In the genomic region with DNA sequence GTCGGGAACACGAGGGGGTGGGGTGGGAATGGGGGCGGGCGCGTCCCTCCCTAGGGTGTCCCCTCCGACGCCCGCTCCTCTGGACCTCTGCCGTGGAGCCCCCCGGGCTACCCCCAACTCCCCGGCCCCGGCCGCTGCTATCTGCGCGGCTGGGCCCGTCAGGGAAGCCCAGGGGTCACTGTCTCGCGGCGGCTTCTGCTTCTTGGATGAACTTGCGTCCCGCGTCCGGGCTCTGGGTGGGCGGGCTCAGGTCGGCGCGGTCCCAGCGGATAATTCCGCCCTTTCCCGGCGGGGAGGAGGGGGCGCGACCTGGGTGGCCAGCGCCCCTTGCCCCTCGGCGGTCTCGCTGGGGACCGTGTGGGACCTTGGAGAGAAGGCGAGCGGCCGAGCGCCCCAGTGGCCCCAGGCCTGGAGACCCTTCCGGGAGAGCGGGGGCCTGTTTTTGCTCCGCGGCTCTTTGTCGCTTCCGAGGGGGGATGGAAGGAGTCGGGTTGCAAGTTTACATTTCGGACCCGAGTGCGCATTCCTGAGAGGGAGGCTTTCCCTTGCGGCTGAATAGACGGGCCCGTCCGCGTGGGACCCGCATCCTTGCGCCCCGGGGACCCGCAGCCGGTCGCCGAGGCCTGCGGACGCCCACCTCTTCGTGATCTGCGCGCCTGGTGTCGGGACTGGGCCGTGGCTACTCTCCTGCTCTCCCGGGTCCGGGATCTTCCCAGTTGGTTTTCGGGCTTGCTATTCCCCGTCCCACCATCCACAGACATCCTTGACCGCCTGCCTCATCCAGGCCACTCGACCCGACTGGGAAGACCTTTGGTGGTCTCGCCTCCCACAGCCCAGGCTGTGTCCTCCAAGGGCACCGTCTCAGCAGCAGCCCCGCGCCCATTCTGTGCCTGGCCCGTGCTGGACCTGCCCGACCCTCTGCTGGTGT, we compare ENCODE assay signal across 8 cellular contexts. TPM values are rescaled to one million over a fixed set of nuclear protein-coding genes. Genes with fewer than 3 reads are reported as not detected.
A peak's percentile ranks its signal among the peaks of the same experiment; 100 is the strongest.
DNase-seq lines count a peak whose midpoint lies in the region; ATAC-seq and TF ChIP-seq lines count a peak whose summit lies in the region.

No MANE protein-coding gene starts in this region.

- H3K4me3 Mint-ChIP-seq in activated naive CD4-positive, alpha-beta T cell treated with anti-CD3 and anti-CD28 coated beads, Interleukin-2, amount 10 ng/mL, durations not matched to agents 7 days and 5 days = peak overlapping the region; percentile 32
- H3K4me3 Mint-ChIP-seq in endothelial cell (ENCODE audit: unreplicated experiment) (peak overlapping the region; percentile 97), mesothelial cell of epicardium (peak overlapping the region; percentile 82)

- CTCF ChIA-PET in activated naive CD4-positive, alpha-beta T cell treated with anti-CD3 and anti-CD28 coated beads, Interleukin-2, amount 10 ng/mL, durations not matched to agents 7 days and 5 days (lab: Charles Lee) = no interaction called here

- TF ChIP-seq CTCF in endothelial cell (IDR thresholded peaks at IDR 0.05; ENCODE audit: unreplicated experiment) (no peak), mesothelial cell of epicardium (IDR thresholded peaks at IDR 0.05; ENCODE audit: unreplicated experiment) (no peak)

- DNase-seq in activated naive CD4-positive, alpha-beta T cell treated with anti-CD3 and anti-CD28 coated beads, Interleukin-2, amount 10 ng/mL, durations not matched to agents 7 days and 5 days = no peak
- DNase-seq in activated naive CD4-positive, alpha-beta T cell (lab: John Stamatoyannopoulos, UW) = no peak
- peak; percentile 60 for DNase-seq in endothelial cell (ENCODE audit: low spot score)
- DNase-seq in mesothelial cell of epicardium (ENCODE audit: low spot score in 2 of 2, unreplicated experiment in 2 of 2) = peak in 1 of 2 experiments; percentile 62
- DNase-seq in NCI-H446 (lab: John Stamatoyannopoulos, UW) = no peak
- no peak for DNase-seq in activated CD4-positive, alpha-beta T cell treated with anti-CD3 and anti-CD28 coated beads for 4 hours

- no peaks in the 10 kb centered on the region for H3K36me3 Mint-ChIP-seq in activated naive CD4-positive, alpha-beta T cell treated with anti-CD3 and anti-CD28 coated beads, Interleukin-2, amount 10 ng/mL, durations not matched to agents 7 days and 5 days
- H3K36me3 Mint-ChIP-seq in endothelial cell (ENCODE audit: low read depth, unreplicated experiment) (peaks cover 24% of the 10 kb centered on the region), mesothelial cell of epicardium (peaks cover 2% of the 10 kb centered on the region)

- no peaks in the 10 kb centered on the region for H3K9me3 Mint-ChIP-seq in activated naive CD4-positive, alpha-beta T cell treated with anti-CD3 and anti-CD28 coated beads, Interleukin-2, amount 10 ng/mL, durations not matched to agents 7 days and 5 days
- H3K9me3 Mint-ChIP-seq in endothelial cell (ENCODE audit: unreplicated experiment) (no peaks in the 10 kb centered on the region), mesothelial cell of epicardium (no peaks in the 10 kb centered on the region)

- no peak overlapping the region for H3K27ac Mint-ChIP-seq in activated naive CD4-positive, alpha-beta T cell treated with anti-CD3 and anti-CD28 coated beads, Interleukin-2, amount 10 ng/mL, durations not matched to agents 7 days and 5 days
- H3K27ac Mint-ChIP-seq in endothelial cell (ENCODE audit: unreplicated experiment) = peak overlapping the region; percentile 94
- peak overlapping the region; percentile 55 for H3K27ac Mint-ChIP-seq in mesothelial cell of epicardium

- H3K27me3 Mint-ChIP-seq in activated naive CD4-positive, alpha-beta T cell treated with anti-CD3 and anti-CD28 coated beads, Interleukin-2, amount 10 ng/mL, durations not matched to agents 7 days and 5 days = peaks cover 38% of the 10 kb centered on the region
- H3K27me3 Mint-ChIP-seq in endothelial cell (ENCODE audit: unreplicated experiment) (peaks cover 10% of the 10 kb centered on the region), mesothelial cell of epicardium (ENCODE audit: low read depth) (no peaks in the 10 kb centered on the region)

- H3K4me1 Mint-ChIP-seq in activated naive CD4-positive, alpha-beta T cell treated with anti-CD3 and anti-CD28 coated beads, Interleukin-2, amount 10 ng/mL, durations not matched to agents 7 days and 5 days = no peaks in the 10 kb centered on the region
- peaks cover 36% of the 10 kb centered on the region for H3K4me1 Mint-ChIP-seq in endothelial cell (ENCODE audit: unreplicated experiment)
- peaks cover 21% of the 10 kb centered on the region for H3K4me1 Mint-ChIP-seq in mesothelial cell of epicardium

- ATAC-seq in GM21381 (IDR thresholded peaks at IDR 0.05; ENCODE audit: unreplicated experiment) = no peak
- no peak for ATAC-seq in HG03159 (IDR thresholded peaks at IDR 0.05; ENCODE audit: unreplicated experiment)

RNA-seq across cellular contexts. Expression of gene DOCK1, which starts 0.8 kb away (rescaled TPM):
- total RNA-seq in endothelial cell (ENCODE audit: unreplicated experiment) (116 TPM), mesothelial cell of epicardium (70.0 to 74.8 TPM (median 70.5 TPM) in 3 replicates)

Comparison
In these comparisons a context has a peak if more than half of its experiments do, and no peak if none do; other contexts are left out.
1. H3K4me3 Mint-ChIP-seq: peak in every context shown above with its lines; median percentile 97 in endothelial cell; 82 in mesothelial cell of epicardium; 32 in activated naive CD4-positive, alpha-beta T cell treated with anti-CD3 and anti-CD28 coated beads, Interleukin-2, amount 10 ng/mL, durations not matched to agents 7 days and 5 days.